3 cellular contexts compared by ENCODE assay signal in genomic region chr16:56664506-56664905, GRCh38.
A peak's percentile ranks its signal among the peaks of the same experiment; 100 is the strongest.
TF ChIP-seq lines count a peak whose summit lies in the region.

No MANE protein-coding gene starts in this region.

TF ChIP-seq in HEK293, 187 proteins besides CTCF, POLR2A, EP300 and RAD21:
- 0 out of 2 replicates have a peak, but pooled peaks have one; percentile 32 for TF ChIP-seq SCRT1 (tag by site-specific recombination; IDR thresholded peaks at IDR 0.05; ENCODE audit: borderline replicate concordance)
- TF ChIP-seq ZNF426 (tag by site-specific recombination; IDR thresholded peaks at IDR 0.05) = no peak
- no peak for TF ChIP-seq ZNF660 (tag by site-specific recombination; IDR thresholded peaks at IDR 0.05)
- no peak for TF ChIP-seq ZSCAN18 (tag by site-specific recombination; IDR thresholded peaks at IDR 0.05)
- no peak for TF ChIP-seq ZNF558 (tag by site-specific recombination; IDR thresholded peaks at IDR 0.05)
- TF ChIP-seq SCRT2 (tag by site-specific recombination; IDR thresholded peaks at IDR 0.05) = peak; percentile 81

TF ChIP-seq in HepG2, 621 proteins besides CTCF, POLR2A, EP300 and RAD21:
- peak; percentile 36; the same call in 1 of the 2 replicates for TF ChIP-seq CEBPB (IDR thresholded peaks at IDR 0.05; ENCODE audit: borderline replicate concordance, low read depth, low read length)
- no peak for TF ChIP-seq ZNF280B (CRISPR knock-in tag; IDR thresholded peaks at IDR 0.05; ENCODE audit: borderline replicate concordance)

TF ChIP-seq in GM12891, 5 proteins besides CTCF, POLR2A, EP300 and RAD21:
- TF ChIP-seq SPI1 (IDR thresholded peaks at IDR 0.05; ENCODE audit: low read depth, low read length) = no peak
- no peak for TF ChIP-seq POU2F2 (IDR thresholded peaks at IDR 0.05; ENCODE audit: low read depth, low read length)
- no peak for TF ChIP-seq TAF1 (IDR thresholded peaks at IDR 0.05; ENCODE audit: low read depth, low read length)
- TF ChIP-seq POLR2AphosphoS5 (IDR thresholded peaks at IDR 0.05; ENCODE audit: low read depth, low read length) = no peak
- TF ChIP-seq PAX5 (IDR thresholded peaks at IDR 0.05; ENCODE audit: insufficient read depth, low read length, severe bottlenecking) = no peak
